ENCODE assay signal across 10 cellular contexts in the genomic region with DNA sequence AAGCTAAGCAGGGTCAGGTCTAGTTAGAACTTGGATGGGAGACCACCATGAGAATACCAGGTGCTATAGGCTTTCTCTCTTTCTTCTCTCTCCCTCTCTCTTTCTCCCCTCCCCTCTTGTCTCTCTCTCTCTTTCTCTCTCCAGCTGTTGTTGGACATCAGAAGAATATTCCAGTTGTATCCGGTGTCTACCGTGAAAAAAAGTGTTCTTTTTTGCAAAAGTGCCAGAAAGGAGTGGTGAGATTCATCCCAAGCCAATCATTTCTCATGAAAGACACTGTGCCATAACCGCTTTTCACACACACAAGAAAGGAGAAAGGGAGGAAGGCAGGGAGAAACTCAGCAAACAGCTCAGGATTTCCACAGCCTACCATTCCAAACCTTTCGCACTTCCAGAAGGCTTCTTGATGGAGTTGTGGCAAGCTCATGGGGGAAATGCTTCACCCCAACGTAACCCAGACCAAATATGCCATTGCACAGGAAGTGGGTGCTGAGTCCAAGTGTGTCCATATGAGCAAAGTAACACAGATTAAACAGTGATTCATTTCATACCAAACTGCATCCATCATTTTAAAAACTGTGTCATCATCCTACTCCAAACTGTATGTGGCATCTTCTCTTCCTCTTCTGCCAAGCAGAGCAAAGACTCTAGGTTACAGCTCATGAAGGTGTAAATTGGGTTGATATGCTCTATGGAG.
DNase-seq lines count a peak whose midpoint lies in the region; ATAC-seq, FAIRE-seq and TF ChIP-seq lines count a peak whose summit lies in the region.
"Had no signal": no experiment of that assay in that cellular context is flagged by ENCODE, and none has a peak within 500 bp of the region (broad histone marks: within the 10 kb centered on the region; RNA-seq: fewer than 3 reads in every experiment).

No MANE protein-coding gene starts in this region.

- no peaks in the 10 kb centered on the region for H3K36me3 Mint-ChIP-seq in CD4-positive, alpha-beta T cell (ENCODE audit: low read depth)

- no peak overlapping the region for H2AFZ ChIP-seq in HepG2 (ENCODE audit: low read length)

- TF ChIP-seq RAD21 in HepG2 (CRISPR knock-in tag; IDR thresholded peaks at IDR 0.05), result no peak

- BruUV-seq in HepG2 (replicated peaks; lab: Mats Ljungman, UMichigan), result no TSS peak

- H4K20me1 ChIP-seq in BLaER1 treated with 17β-estradiol and CSF1 and Interleukin-3, amounts not matched to agents 10 nM and 100 nM, result no peaks in the 10 kb centered on the region
- H4K20me1 ChIP-seq in HepG2 (ENCODE audit: insufficient read depth, low read length), result no peaks in the 10 kb centered on the region

- no peaks in the 10 kb centered on the region for H3K79me2 ChIP-seq in HepG2 (ENCODE audit: insufficient read depth, low read length)

- no peaks in the 10 kb centered on the region for H3K4me1 Mint-ChIP-seq in CD4-positive, alpha-beta T cell (ENCODE audit: low read depth)

- H3K9me3 Mint-ChIP-seq in CD4-positive, alpha-beta T cell, result no peaks in the 10 kb centered on the region

- H3K27me3 Mint-ChIP-seq in CD4-positive, alpha-beta T cell, result peaks cover 4% of the 10 kb centered on the region

- H3K4me3 ChIP-seq in BLaER1 treated with 17β-estradiol and CSF1 and Interleukin-3, amounts not matched to agents 10 nM and 100 nM, result no peak overlapping the region
- H3K4me3 ChIP-seq in ascending aorta (no peak overlapping the region), HepG2 (replicated peaks in 1 of 3; ENCODE audit: insufficient read depth in 1 of 3, low read depth in 2 of 3, low read length in 3 of 3) (no peak overlapping the region)
- H3K4me3 ChIP-seq: colonic mucosa had no signal

- H3K27ac ChIP-seq in BLaER1 treated with 17β-estradiol and CSF1 and Interleukin-3, amounts not matched to agents 10 nM and 100 nM, result peak overlapping the region in 10 of 11 experiments; percentile 76 to 98 (median 92); a peak in 19 of 22 replicates
- H3K27ac ChIP-seq in ascending aorta, result peak overlapping the region; percentile 34
- no peak overlapping the region for H3K27ac ChIP-seq in HepG2 (ENCODE audit: extremely low read length, insufficient read depth, low read length)
- no peak overlapping the region for H3K27ac ChIP-seq in CD4-positive, alpha-beta T cell (ENCODE audit: low read depth, low read length)
- H3K27ac ChIP-seq: colonic mucosa had no signal

- TF ChIP-seq CTCF in ascending aorta (IDR thresholded peaks at IDR 0.05) (no peak), HepG2 (CRISPR knock-in tag; IDR thresholded peaks at IDR 0.05) (no peak)
- no peak for TF ChIP-seq CTCF in CD4-positive, alpha-beta T cell (IDR thresholded peaks at IDR 0.05)

- TF ChIP-seq EP300 in HepG2 (IDR thresholded peaks at IDR 0.05; ENCODE audit: low read depth in 2 of 2, low read length in 2 of 2), result no peak
- no peak for TF ChIP-seq EP300 in HepG2 (CRISPR knock-in tag; IDR thresholded peaks at IDR 0.05; ENCODE audit: borderline replicate concordance)

- H3K9me3 ChIP-seq in BLaER1 treated with 17β-estradiol and CSF1 and Interleukin-3, amounts not matched to agents 10 nM and 100 nM (replicated peaks in 1 of 11), result peaks cover 0 to 15% (median 5%) of the 10 kb centered on the region in 11 experiments; a peak in 9 of 22 replicates
- H3K9me3 ChIP-seq in ascending aorta, result no peaks in the 10 kb centered on the region
- no peaks in the 10 kb centered on the region for H3K9me3 ChIP-seq in HepG2 (ENCODE audit: low read length)
- no peaks in the 10 kb centered on the region for H3K9me3 ChIP-seq in CD4-positive, alpha-beta T cell (ENCODE audit: control insufficient read depth, low read length)
- H3K9me3 ChIP-seq: colonic mucosa had no signal

- peaks cover 41 to 66% (median 57%) of the 10 kb centered on the region in 10 experiments for H3K4me1 ChIP-seq in BLaER1 treated with 17β-estradiol and CSF1 and Interleukin-3, amounts not matched to agents 10 nM and 100 nM
- H3K4me1 ChIP-seq in ascending aorta, result peaks cover 0 to 8% of the 10 kb centered on the region in 2 donors
- H3K4me1 ChIP-seq in HepG2 (ENCODE audit: insufficient read depth, low read length), result peaks cover 26% of the 10 kb centered on the region
- H3K4me1 ChIP-seq: colonic mucosa had no signal

- no peak for ATAC-seq in HepG2
- ATAC-seq in CD4-positive, alpha-beta T cell (ENCODE audit: poor library complexity), result no peak
- ATAC-seq in HG02885 (IDR thresholded peaks at IDR 0.05; ENCODE audit: poor library complexity, unreplicated experiment), result no peak

- intact Hi-C loops in ascending aorta (cut with DNase I), result no loop called here
- intact Hi-C loops in HepG2 (cut with micrococcal nuclease; ENCODE audit: unreplicated experiment), result no loop called here
- intact Hi-C loops in CD4-positive, alpha-beta T cell (cut with DNase I, micrococcal nuclease), result no loop called here

- no peak for FAIRE-seq in HepG2 (lab: Jason Lieb, UNC)

- WGBS in HepG2 (ENCODE audit: low lambda C conversion rate), result 98% methylated on average over 5 of the region's 5 CpGs

- no peak for TF ChIP-seq POLR2A in HepG2 (IDR thresholded peaks at IDR 0.05; ENCODE audit: insufficient read depth in 1 of 2, low read depth in 2 of 2, low read length in 2 of 2)

- H3K4me2 ChIP-seq in BLaER1 treated with 17β-estradiol and CSF1 and Interleukin-3, amounts not matched to agents 10 nM and 100 nM, result peak overlapping the region; percentile 60 to 82 (median 73); a peak in 21 of 22 replicates
- no peak overlapping the region for H3K4me2 ChIP-seq in HepG2 (ENCODE audit: low read depth, low read length)

- CTCF ChIA-PET in HepG2 (lab: Yijun Ruan, JAX; ENCODE audit: low intra/inter-chr PET ratio, low total read pairs), result no interaction called here
- CTCF ChIA-PET in CD4-positive, alpha-beta T cell (lab: Charles Lee), result no interaction called here

- POLR2A ChIA-PET in HepG2 (lab: Yijun Ruan, JAX), result no interaction called here
- POLR2A ChIA-PET in CD4-positive, alpha-beta T cell (lab: Charles Lee), result no interaction called here

- peaks cover 0 to 6% (median 0%) of the 10 kb centered on the region in 11 experiments; a peak in 1 of 22 replicates for H3K36me3 ChIP-seq in BLaER1 treated with 17β-estradiol and CSF1 and Interleukin-3, amounts not matched to agents 10 nM and 100 nM
- H3K36me3 ChIP-seq in ascending aorta (no peaks in the 10 kb centered on the region), HepG2 (replicated peaks in 1 of 2; ENCODE audit: control insufficient read depth in 1 of 2, insufficient read depth in 2 of 2, low read length in 2 of 2) (no peaks in the 10 kb centered on the region)
- H3K36me3 ChIP-seq: colonic mucosa had no signal

- no peaks in the 10 kb centered on the region for H3K27me3 ChIP-seq in BLaER1 treated with 17β-estradiol and CSF1 and Interleukin-3, amounts not matched to agents 10 nM and 100 nM
- H3K27me3 ChIP-seq in ascending aorta, result no peaks in the 10 kb centered on the region
- H3K27me3 ChIP-seq in HepG2 (ENCODE audit: control insufficient read depth in 1 of 2, insufficient read depth in 2 of 2, low read length in 2 of 2), result no peaks in the 10 kb centered on the region
- H3K27me3 ChIP-seq in CD4-positive, alpha-beta T cell (ENCODE audit: control insufficient read depth, insufficient read depth, low read length), result no peaks in the 10 kb centered on the region
- H3K27me3 ChIP-seq: colonic mucosa had no signal

- H3K27ac Mint-ChIP-seq in CD4-positive, alpha-beta T cell, result no peak overlapping the region

- no peak overlapping the region for H3K4me3 Mint-ChIP-seq in CD4-positive, alpha-beta T cell

- DNase-seq in HS-27A (ENCODE audit: low read depth), result peak; percentile 99
- peak in 1 of 2 donors; percentile 71 for DNase-seq in ascending aorta (ENCODE audit: low spot score in 2 of 2)
- peak; percentile 25 for DNase-seq in HepG2 (ENCODE audit: low spot score)
- no peak for DNase-seq in GM19238 (ENCODE audit: insufficient read length, low spot score)
- DNase-seq in C1 segment of cervical spinal cord (lab: John Stamatoyannopoulos, UW), result no peak
- no peak for DNase-seq in CD4-positive, alpha-beta T cell
- DNase-seq: activated CD4-positive, alpha-beta T cell treated with anti-CD3 and anti-CD28 coated beads for 48 hours; colonic mucosa had no signal

- peak overlapping the region in 10 of 11 experiments; percentile 26 to 82 (median 78); a peak in 17 of 22 replicates for H3K9ac ChIP-seq in BLaER1 treated with 17β-estradiol and CSF1 and Interleukin-3, amounts not matched to agents 10 nM and 100 nM
- no peak overlapping the region for H3K9ac ChIP-seq in HepG2 (ENCODE audit: insufficient read depth, low read depth, low read length)

- in situ Hi-C loops in HepG2 (cut with HindIII; ENCODE audit: extremely low pct_ligation_motif_present, low pct_unique_long_range_greater_than_20kb), result no loop called here

TF ChIP-seq in HepG2, 621 proteins besides CTCF, POLR2A, EP300 and RAD21:
- no peak for TF ChIP-seq ZNF569 (CRISPR knock-in tag; IDR thresholded peaks at IDR 0.05; ENCODE audit: borderline replicate concordance)
- peak; percentile 68 for TF ChIP-seq FOSL2 (CRISPR knock-in tag; IDR thresholded peaks at IDR 0.05)
- no peak for TF ChIP-seq ZNF235 (CRISPR knock-in tag; IDR thresholded peaks at IDR 0.05; ENCODE audit: borderline replicate concordance)
- TF ChIP-seq, protein P1, sequence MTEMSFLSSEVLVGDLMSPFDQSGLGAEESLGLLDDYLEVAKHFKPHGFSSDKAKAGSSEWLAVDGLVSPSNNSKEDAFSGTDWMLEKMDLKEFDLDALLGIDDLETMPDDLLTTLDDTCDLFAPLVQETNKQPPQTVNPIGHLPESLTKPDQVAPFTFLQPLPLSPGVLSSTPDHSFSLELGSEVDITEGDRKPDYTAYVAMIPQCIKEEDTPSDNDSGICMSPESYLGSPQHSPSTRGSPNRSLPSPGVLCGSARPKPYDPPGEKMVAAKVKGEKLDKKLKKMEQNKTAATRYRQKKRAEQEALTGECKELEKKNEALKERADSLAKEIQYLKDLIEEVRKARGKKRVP (CRISPR knock-in tag; IDR thresholded peaks at IDR 0.05), result 0 out of 4 replicates have a peak, but pooled peaks of 1 of the 2 experiments have one; percentile 37
- no peak for TF ChIP-seq IKZF1 (IDR thresholded peaks at IDR 0.05)

Comparison
In these comparisons a context has a peak if more than half of its experiments do, and no peak if none do; other contexts are left out.
1. H3K27ac ChIP-seq: peak in BLaER1 treated with 17β-estradiol and CSF1 and Interleukin-3, amounts not matched to agents 10 nM and 100 nM (10 of 11) and ascending aorta (2 of 2); none in HepG2 (single experiment) and CD4-positive, alpha-beta T cell (single experiment).
2. DNase-seq: peak in HS-27A (single experiment) and HepG2 (single experiment); none in GM19238 (single experiment), C1 segment of cervical spinal cord (0 of 14) and CD4-positive, alpha-beta T cell (0 of 10).